31 cellular contexts compared by ENCODE assay signal in genomic region chr3:21220944-21221343, GRCh38.
"Had no signal": no experiment of that assay in that cellular context is flagged by ENCODE, and none has a peak within 500 bp of the region (broad histone marks: within the 10 kb centered on the region; RNA-seq: fewer than 3 reads in every experiment).

No MANE protein-coding gene starts in this region.

- H3K4me3 Mint-ChIP-seq: T-cell had no signal

- H3K4me1 ChIP-seq: SJCRH30 had no signal

- H2AFZ ChIP-seq: PC-9 had no signal

- H3K27ac ChIP-seq: PC-9, RWPE1, SJCRH30, SK-N-MC had no signal

- H3K9me3 ChIP-seq: MG63 had no signal

- H3K27ac Mint-ChIP-seq: T-cell had no signal

- H3K27me3 ChIP-seq: MG63, SJCRH30 had no signal

- H3K36me3 ChIP-seq: MG63, SJCRH30 had no signal

- H3K4me2 ChIP-seq: PC-9 had no signal

- FAIRE-seq: RCC 7860 had no signal

- H3K4me3 ChIP-seq: MG63, PC-9, SJCRH30, SK-N-MC had no signal

- H3K36me3 Mint-ChIP-seq: T-cell had no signal

- ATAC-seq: Panc1, Right ventricle myocardium inferior, T-cell had no signal

- H3K27me3 Mint-ChIP-seq: T-cell had no signal

- DNase-seq: Kasumi-1, KG1, MG63, NCI-H1048, NCI-H1092 treated with DMSO at 0.1 percent for 48 hours, NCI-H1105 treated with DMSO at 0.1 percent for 48 hours, NCI-H1417 treated with DMSO at 0.1 percent for 48 hours, NCI-H1436 treated with DMSO at 0.1 percent for 48 hours, NCI-H1694 treated with DMSO at 0.1 percent for 48 hours, NCI-H187 treated with DMSO at 0.1 percent for 48 hours, NCI-H2029, NCI-H2081, NCI-H2171, NCI-H226, NCI-H446 treated with DMSO at 0.1 percent for 48 hours, NCI-H510A, NCI-H524, NCI-H526, NCI-H69, NCI-H748 treated with DMSO at 0.1 percent for 48 hours, NCI-H82, PC-9, SHP77, SIG-M5, SJCRH30, T-cell had no signal

- H3K4me1 Mint-ChIP-seq: T-cell had no signal
